In genomic region chr19:7697721-7698287, GRCh38 we compare ENCODE assay signal across 1 cellular context.
A peak's percentile ranks its signal among the peaks of the same experiment; 100 is the strongest.
TF ChIP-seq lines count a peak whose summit lies in the region.

No MANE protein-coding gene starts in this region.

TF ChIP-seq in H1, 55 proteins besides CTCF, POLR2A, EP300 and RAD21:
- TF ChIP-seq BRCA1 (IDR thresholded peaks at IDR 0.05; ENCODE audit: low read depth, low read length) (no peak), SUZ12 (IDR thresholded peaks at IDR 0.05; ENCODE audit: low read length) (no peak), SRF (IDR thresholded peaks at IDR 0.05; ENCODE audit: low read depth, low read length) (no peak), HDAC2 (IDR thresholded peaks at IDR 0.05; ENCODE audit: borderline replicate concordance in 1 of 2, low read depth in 2 of 2, low read length in 2 of 2) (peak in 1 of 2 experiments; percentile 88; a peak in 1 of 4 replicates), MAX (IDR thresholded peaks at IDR 0.05) (no peak), SP2 (IDR thresholded peaks at IDR 0.05; ENCODE audit: low read length) (no peak), KDM1A (IDR thresholded peaks at IDR 0.05; ENCODE audit: borderline replicate concordance, low read length) (peak; percentile 97), SIN3A (conservative IDR thresholded peaks at IDR 0.05 in 1 of 2, IDR thresholded peaks at IDR 0.05 in 1 of 2; ENCODE audit: low read depth in 1 of 2, low read length in 2 of 2) (no peak), TAF1 (IDR thresholded peaks at IDR 0.05; ENCODE audit: low read depth, low read length) (no peak), RXRA (IDR thresholded peaks at IDR 0.05; ENCODE audit: insufficient read depth, low read depth, low read length) (no peak), SAP30 (IDR thresholded peaks at IDR 0.05; ENCODE audit: insufficient read depth, insufficient replicate concordance, low read length) (no peak), TAF7 (optimal IDR thresholded peaks at IDR 0.05; ENCODE audit: borderline replicate concordance, low read depth, low read length) (no peak), JUN (IDR thresholded peaks at IDR 0.05; ENCODE audit: low read depth, low read length) (no peak), EZH2 (IDR thresholded peaks at IDR 0.05; ENCODE audit: low read depth, low read length, severe bottlenecking) (no peak)
TF ChIP-seq in H1: peak in this region for 2.
